Comparison of ENCODE assay signal across 15 cellular contexts in the genomic region with DNA sequence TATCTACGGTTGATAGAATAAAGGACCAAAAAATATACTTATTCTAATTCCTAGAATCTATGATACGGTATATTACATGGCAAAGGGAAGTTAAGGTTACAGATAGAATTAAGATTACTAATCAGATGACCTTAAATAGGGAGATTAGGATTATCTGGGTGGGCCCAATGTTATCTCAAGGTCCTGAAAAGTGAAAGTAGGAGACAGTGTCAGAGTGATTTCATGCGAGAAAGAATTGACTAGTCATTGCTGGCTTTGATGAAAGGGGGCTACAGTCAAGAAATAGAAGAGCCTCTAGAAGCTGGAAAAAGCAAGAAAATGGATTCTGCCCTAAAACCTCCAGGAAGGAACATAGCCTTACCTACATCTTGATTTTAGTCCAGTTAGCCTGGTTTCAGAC.
DNase-seq lines count a peak whose midpoint lies in the region; ATAC-seq and TF ChIP-seq lines count a peak whose summit lies in the region.
"Had no signal": no experiment of that assay in that cellular context is flagged by ENCODE, and none has a peak within 500 bp of the region (broad histone marks: within the 10 kb centered on the region; RNA-seq: fewer than 3 reads in every experiment).

No MANE protein-coding gene starts in this region.

- H3K4me3 Mint-ChIP-seq in naive B cell, result peak overlapping the region in 6 of 8 donors; percentile 4 to 77 (median 38)
- H3K4me3 Mint-ChIP-seq: activated CD8-positive, alpha-beta T cell treated with anti-CD3 and anti-CD28 coated beads for 36 hours had no signal

- no peak overlapping the region for H3K27ac ChIP-seq in vagina

- H3K4me3 ChIP-seq in vagina, result no peak overlapping the region

- H3K27ac Mint-ChIP-seq in naive B cell, result peak overlapping the region in 4 of 6 donors; percentile 30 to 88 (median 60)
- H3K27ac Mint-ChIP-seq: activated CD8-positive, alpha-beta T cell treated with anti-CD3 and anti-CD28 coated beads for 36 hours had no signal

- ATAC-seq in GM18861 (IDR thresholded peaks at IDR 0.05; ENCODE audit: unreplicated experiment) (peak; percentile 27), GM21825 (IDR thresholded peaks at IDR 0.05; ENCODE audit: unreplicated experiment) (peak; percentile 20), HG03442 (IDR thresholded peaks at IDR 0.05; ENCODE audit: unreplicated experiment) (peak; percentile 22), naive B cell (ENCODE audit: low read depth in 2 of 2) (peak; percentile 10 to 24), GM21786 (IDR thresholded peaks at IDR 0.05; ENCODE audit: unreplicated experiment) (no peak)
- ATAC-seq: activated CD8-positive, alpha-beta T cell treated with anti-CD3 and anti-CD28 coated beads for 36 hours; naive thymus-derived CD4-positive, alpha-beta T cell had no signal

- no peaks in the 10 kb centered on the region for H3K27me3 Mint-ChIP-seq in naive B cell
- H3K27me3 Mint-ChIP-seq: activated CD8-positive, alpha-beta T cell treated with anti-CD3 and anti-CD28 coated beads for 36 hours; naive thymus-derived CD4-positive, alpha-beta T cell had no signal

- no peaks in the 10 kb centered on the region for H3K4me1 ChIP-seq in vagina
- H3K4me1 ChIP-seq: BE2C had no signal

- TF ChIP-seq CTCF in vagina (IDR thresholded peaks at IDR 0.05), result no peak

- intact Hi-C loops in vagina (cut with DNase I), result no loop called here

- H3K4me1 Mint-ChIP-seq in naive B cell, result peaks cover 7 to 41% (median 12%) of the 10 kb centered on the region in 3 donors

- H3K9me3 ChIP-seq in vagina, result no peaks in the 10 kb centered on the region
- H3K9me3 ChIP-seq: BE2C had no signal

- peaks cover 4 to 9% of the 10 kb centered on the region in 2 donors for H3K36me3 Mint-ChIP-seq in naive B cell

- H3K36me3 ChIP-seq in vagina, result no peaks in the 10 kb centered on the region
- H3K36me3 ChIP-seq: BE2C had no signal

- peaks cover 0 to 7% (median 2%) of the 10 kb centered on the region in 7 donors for H3K9me3 Mint-ChIP-seq in naive B cell

- no peaks in the 10 kb centered on the region for H3K27me3 ChIP-seq in vagina
- H3K27me3 ChIP-seq: BE2C had no signal

- TF ChIP-seq POLR2A in vagina (IDR thresholded peaks at IDR 0.05), result no peak

- DNase-seq in naive B cell, result no peak
- DNase-seq in vagina (ENCODE audit: extremely low spot score in 2 of 2), result no peak
- no peak for DNase-seq in NCI-H1930 (lab: John Stamatoyannopoulos, UW)
- DNase-seq in kidney tubule cell (ENCODE audit: low spot score), result no peak
- DNase-seq: activated CD8-positive, alpha-beta T cell treated with anti-CD3 and anti-CD28 coated beads for 36 hours; BE2C; DND-41; naive thymus-derived CD4-positive, alpha-beta T cell; NCI-H2107; NK-92 treated with Interleukin-12 subunit alpha and Interleukin-12 subunit beta, amount 100 ng/mL, for 24 hours; stimulated activated CD4-positive, alpha-beta T cell treated with anti-CD3 and anti-CD28 coated beads, Interleukin-15, amount 100 ng/mL, for 24 hours had no signal
